Comparison of ENCODE assay signal across 1 cellular context in the genomic region with DNA sequence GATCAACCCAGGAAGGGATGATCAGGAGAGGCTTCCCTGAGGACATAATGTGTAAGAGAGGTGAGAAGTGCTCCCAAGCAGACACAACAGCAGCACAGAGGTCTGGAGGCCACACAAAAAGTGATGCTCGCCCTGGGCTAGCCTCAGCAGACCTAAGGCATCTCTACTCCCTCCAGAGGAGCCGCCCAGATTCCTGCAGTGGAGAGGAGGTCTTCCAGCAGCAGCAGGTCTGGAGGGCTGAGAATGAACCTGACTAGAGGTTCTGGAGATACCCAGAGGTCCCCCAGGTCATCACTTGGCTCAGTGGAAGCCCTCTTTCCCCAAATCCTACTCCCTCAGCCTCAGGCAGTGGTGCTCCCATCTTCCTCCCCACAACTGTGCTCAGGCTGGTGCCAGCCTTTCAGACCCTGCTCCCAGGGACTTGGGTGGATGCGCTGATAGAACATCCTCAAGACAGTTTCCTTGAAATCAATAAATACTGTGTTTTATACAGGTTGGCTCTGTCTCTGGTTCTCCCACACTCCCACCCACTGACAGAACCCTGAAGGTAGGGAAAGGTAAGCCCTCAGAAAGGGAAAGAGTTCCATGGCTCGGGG.
A peak's percentile ranks its signal among the peaks of the same experiment; 100 is the strongest.
TF ChIP-seq lines count a peak whose summit lies in the region.

No MANE protein-coding gene starts in this region.

TF ChIP-seq in K562, 482 proteins besides CTCF, POLR2A, EP300 and RAD21:
- peak; percentile 52; the same call in 1 of the 2 replicates for TF ChIP-seq ZNF263 (CRISPR knock-in tag; IDR thresholded peaks at IDR 0.05; ENCODE audit: borderline replicate concordance)
- TF ChIP-seq, protein P1, sequence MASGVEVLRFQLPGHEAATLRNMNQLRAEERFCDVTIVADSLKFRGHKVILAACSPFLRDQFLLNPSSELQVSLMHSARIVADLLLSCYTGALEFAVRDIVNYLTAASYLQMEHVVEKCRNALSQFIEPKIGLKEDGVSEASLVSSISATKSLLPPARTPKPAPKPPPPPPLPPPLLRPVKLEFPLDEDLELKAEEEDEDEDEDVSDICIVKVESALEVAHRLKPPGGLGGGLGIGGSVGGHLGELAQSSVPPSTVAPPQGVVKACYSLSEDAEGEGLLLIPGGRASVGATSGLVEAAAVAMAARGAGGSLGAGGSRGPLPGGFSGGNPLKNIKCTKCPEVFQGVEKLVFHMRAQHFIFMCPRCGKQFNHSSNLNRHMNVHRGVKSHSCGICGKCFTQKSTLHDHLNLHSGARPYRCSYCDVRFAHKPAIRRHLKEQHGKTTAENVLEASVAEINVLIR (CRISPR knock-in tag; IDR thresholded peaks at IDR 0.05), result no peak
